Comparison of ENCODE assay signal across 2 cellular contexts in the genomic region with DNA sequence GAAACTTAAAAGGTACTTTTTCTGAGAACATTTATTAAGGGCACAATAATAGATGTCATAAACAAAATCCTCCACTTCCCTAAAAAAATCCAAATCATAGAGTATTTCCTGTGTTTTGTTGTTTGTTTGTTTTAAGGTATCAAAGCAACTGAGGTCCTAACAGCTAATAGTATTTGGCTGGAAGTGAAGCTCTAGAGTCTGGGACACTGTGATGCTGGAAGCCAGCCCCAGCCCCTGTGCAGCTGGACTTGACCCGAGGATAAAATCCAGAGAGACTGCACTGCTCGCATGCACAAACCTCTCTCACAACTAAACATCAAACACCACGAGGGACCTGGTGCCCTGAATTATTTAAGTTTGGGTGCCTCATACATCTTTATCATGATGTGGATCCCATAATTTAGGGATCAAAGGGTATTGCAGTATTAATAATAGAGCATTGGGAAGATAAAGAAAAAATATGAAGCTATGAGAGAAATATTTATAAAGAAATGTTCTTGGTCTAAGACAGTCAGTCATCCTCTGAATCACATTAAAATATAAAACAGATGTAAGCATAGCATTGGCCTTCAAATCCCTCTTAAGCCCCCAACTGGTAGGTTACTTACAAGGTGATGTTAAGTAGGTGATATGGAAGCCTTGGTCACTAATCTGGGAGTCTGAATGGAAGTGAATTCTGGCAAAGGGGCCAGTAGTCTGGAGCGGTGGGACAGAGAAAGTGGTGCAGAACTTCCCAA.
TF ChIP-seq lines count a peak whose summit lies in the region.

No MANE protein-coding gene starts in this region.

TF ChIP-seq in endothelial cell of umbilical vein, 7 proteins besides CTCF, POLR2A, EP300 and RAD21:
- TF ChIP-seq GATA2 (IDR thresholded peaks at IDR 0.05; ENCODE audit: insufficient read depth, insufficient read length, low read depth, low read length), result no peak
- TF ChIP-seq, protein P1, sequence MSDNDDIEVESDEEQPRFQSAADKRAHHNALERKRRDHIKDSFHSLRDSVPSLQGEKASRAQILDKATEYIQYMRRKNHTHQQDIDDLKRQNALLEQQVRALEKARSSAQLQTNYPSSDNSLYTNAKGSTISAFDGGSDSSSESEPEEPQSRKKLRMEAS (IDR thresholded peaks at IDR 0.05; ENCODE audit: insufficient read depth, insufficient read length), result no peak
- no peak for TF ChIP-seq MYC (IDR thresholded peaks at IDR 0.05; ENCODE audit: low read depth, low read length)
- TF ChIP-seq FOS (IDR thresholded peaks at IDR 0.05; ENCODE audit: borderline replicate concordance, insufficient read depth, low read length), result no peak
- TF ChIP-seq EZH2 (IDR thresholded peaks at IDR 0.05; ENCODE audit: borderline replicate concordance, low read depth, low read length, severe bottlenecking), result no peak
- TF ChIP-seq POLR2AphosphoS5 (IDR thresholded peaks at IDR 0.05; ENCODE audit: insufficient read depth, low read depth, low read length), result no peak
- TF ChIP-seq JUN (IDR thresholded peaks at IDR 0.05; ENCODE audit: borderline replicate concordance, insufficient read depth, insufficient read length, low read depth), result no peak

TF ChIP-seq in neural cell, 6 proteins besides CTCF, POLR2A, EP300 and RAD21 (continued from another document):
- no peak for TF ChIP-seq POLR2AphosphoS5 (IDR thresholded peaks at IDR 0.05)
- no peak for TF ChIP-seq MXI1 (conservative IDR thresholded peaks at IDR 0.05; ENCODE audit: poor library complexity, severe bottlenecking)
- no peak for TF ChIP-seq REST (IDR thresholded peaks at IDR 0.05; ENCODE audit: borderline replicate concordance)
- no peak for TF ChIP-seq EZH2 (IDR thresholded peaks at IDR 0.05; ENCODE audit: borderline replicate concordance, insufficient read depth, low read length, poor library complexity, severe bottlenecking)
- TF ChIP-seq TAF1 (IDR thresholded peaks at IDR 0.05; ENCODE audit: low read depth), result no peak
TF ChIP-seq in neural cell: peak in this region for 0.
